ENCODE assay signal across 2 cellular contexts in genomic region chr2:237878321-237879057, GRCh38.
TF ChIP-seq lines count a peak whose summit lies in the region.

No MANE protein-coding gene starts in this region.

TF ChIP-seq in H1, 55 proteins besides CTCF, POLR2A, EP300 and RAD21:
- TF ChIP-seq SP2 (IDR thresholded peaks at IDR 0.05; ENCODE audit: low read length), result no peak
- TF ChIP-seq, protein P1, sequence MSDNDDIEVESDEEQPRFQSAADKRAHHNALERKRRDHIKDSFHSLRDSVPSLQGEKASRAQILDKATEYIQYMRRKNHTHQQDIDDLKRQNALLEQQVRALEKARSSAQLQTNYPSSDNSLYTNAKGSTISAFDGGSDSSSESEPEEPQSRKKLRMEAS (IDR thresholded peaks at IDR 0.05), result no peak
- TF ChIP-seq JUN (IDR thresholded peaks at IDR 0.05; ENCODE audit: low read depth, low read length), result no peak
- no peak for TF ChIP-seq KDM1A (IDR thresholded peaks at IDR 0.05; ENCODE audit: borderline replicate concordance, low read length)
- no peak for TF ChIP-seq SP4 (IDR thresholded peaks at IDR 0.05; ENCODE audit: low read length)
- no peak for TF ChIP-seq ZNF274 (IDR thresholded peaks at IDR 0.05; ENCODE audit: borderline replicate concordance, extremely low read depth, low read length)
- no peak for TF ChIP-seq KDM5A (IDR thresholded peaks at IDR 0.05; ENCODE audit: low read length)
- no peak for TF ChIP-seq POU5F1 (IDR thresholded peaks at IDR 0.05; ENCODE audit: low read depth, low read length)
- TF ChIP-seq SP1 (IDR thresholded peaks at IDR 0.05; ENCODE audit: low read depth, low read length), result no peak
- no peak for TF ChIP-seq HDAC6 (IDR thresholded peaks at IDR 0.05; ENCODE audit: low read depth, low read length)
- no peak for TF ChIP-seq SAP30 (IDR thresholded peaks at IDR 0.05; ENCODE audit: insufficient read depth, insufficient replicate concordance, low read length)
- TF ChIP-seq MAFK (IDR thresholded peaks at IDR 0.05; ENCODE audit: low read depth, low read length), result no peak
- TF ChIP-seq HDAC2 (IDR thresholded peaks at IDR 0.05; ENCODE audit: borderline replicate concordance in 1 of 2, low read depth in 2 of 2, low read length in 2 of 2), result no peak
- TF ChIP-seq RFX5 (IDR thresholded peaks at IDR 0.05; ENCODE audit: borderline replicate concordance, low read depth, low read length), result no peak

TF ChIP-seq in neural cell, 6 proteins besides CTCF, POLR2A, EP300 and RAD21:
- no peak for TF ChIP-seq MXI1 (conservative IDR thresholded peaks at IDR 0.05; ENCODE audit: poor library complexity, severe bottlenecking)
- no peak for TF ChIP-seq SMC3 (conservative IDR thresholded peaks at IDR 0.05; ENCODE audit: poor library complexity)
- no peak for TF ChIP-seq EZH2 (IDR thresholded peaks at IDR 0.05; ENCODE audit: borderline replicate concordance, insufficient read depth, low read length, poor library complexity, severe bottlenecking)
- TF ChIP-seq POLR2AphosphoS5 (IDR thresholded peaks at IDR 0.05), result no peak
- no peak for TF ChIP-seq TAF1 (IDR thresholded peaks at IDR 0.05; ENCODE audit: low read depth)
- TF ChIP-seq, protein P2, sequence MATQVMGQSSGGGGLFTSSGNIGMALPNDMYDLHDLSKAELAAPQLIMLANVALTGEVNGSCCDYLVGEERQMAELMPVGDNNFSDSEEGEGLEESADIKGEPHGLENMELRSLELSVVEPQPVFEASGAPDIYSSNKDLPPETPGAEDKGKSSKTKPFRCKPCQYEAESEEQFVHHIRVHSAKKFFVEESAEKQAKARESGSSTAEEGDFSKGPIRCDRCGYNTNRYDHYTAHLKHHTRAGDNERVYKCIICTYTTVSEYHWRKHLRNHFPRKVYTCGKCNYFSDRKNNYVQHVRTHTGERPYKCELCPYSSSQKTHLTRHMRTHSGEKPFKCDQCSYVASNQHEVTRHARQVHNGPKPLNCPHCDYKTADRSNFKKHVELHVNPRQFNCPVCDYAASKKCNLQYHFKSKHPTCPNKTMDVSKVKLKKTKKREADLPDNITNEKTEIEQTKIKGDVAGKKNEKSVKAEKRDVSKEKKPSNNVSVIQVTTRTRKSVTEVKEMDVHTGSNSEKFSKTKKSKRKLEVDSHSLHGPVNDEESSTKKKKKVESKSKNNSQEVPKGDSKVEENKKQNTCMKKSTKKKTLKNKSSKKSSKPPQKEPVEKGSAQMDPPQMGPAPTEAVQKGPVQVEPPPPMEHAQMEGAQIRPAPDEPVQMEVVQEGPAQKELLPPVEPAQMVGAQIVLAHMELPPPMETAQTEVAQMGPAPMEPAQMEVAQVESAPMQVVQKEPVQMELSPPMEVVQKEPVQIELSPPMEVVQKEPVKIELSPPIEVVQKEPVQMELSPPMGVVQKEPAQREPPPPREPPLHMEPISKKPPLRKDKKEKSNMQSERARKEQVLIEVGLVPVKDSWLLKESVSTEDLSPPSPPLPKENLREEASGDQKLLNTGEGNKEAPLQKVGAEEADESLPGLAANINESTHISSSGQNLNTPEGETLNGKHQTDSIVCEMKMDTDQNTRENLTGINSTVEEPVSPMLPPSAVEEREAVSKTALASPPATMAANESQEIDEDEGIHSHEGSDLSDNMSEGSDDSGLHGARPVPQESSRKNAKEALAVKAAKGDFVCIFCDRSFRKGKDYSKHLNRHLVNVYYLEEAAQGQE (IDR thresholded peaks at IDR 0.05; ENCODE audit: borderline replicate concordance), result no peak
